1 cellular context compared by ENCODE assay signal in genomic region chr1:43524804-43525203, GRCh38.
A peak's percentile ranks its signal among the peaks of the same experiment; 100 is the strongest.
TF ChIP-seq lines count a peak whose summit lies in the region.

No MANE protein-coding gene starts in this region.

TF ChIP-seq in K562, 482 proteins besides CTCF, POLR2A, EP300 and RAD21 (continued from another document):
- TF ChIP-seq DNMT1 (IDR thresholded peaks at IDR 0.05) (no peak), SETDB1 (IDR thresholded peaks at IDR 0.05; ENCODE audit: low read length) (no peak), TAF1 (IDR thresholded peaks at IDR 0.05; ENCODE audit: control insufficient read depth, extremely low read depth, insufficient read depth, low read length, severe bottlenecking) (no peak), PHTF2 (CRISPR knock-in tag; IDR thresholded peaks at IDR 0.05) (no peak), ARID1B (IDR thresholded peaks at IDR 0.05) (0 out of 2 replicates have a peak, but pooled peaks have one; percentile 18), ZC3H4 (CRISPR knock-in tag; IDR thresholded peaks at IDR 0.05; ENCODE audit: borderline replicate concordance) (no peak), MEIS2 (IDR thresholded peaks at IDR 0.05; ENCODE audit: partially characterized antibody) (peak; percentile 48), HOXB6 (CRISPR knock-in tag; IDR thresholded peaks at IDR 0.05; ENCODE audit: borderline replicate concordance) (no peak), PURB (CRISPR knock-in tag; IDR thresholded peaks at IDR 0.05; ENCODE audit: low read depth) (no peak), NCOA4 (IDR thresholded peaks at IDR 0.05; ENCODE audit: partially characterized antibody) (no peak), DIDO1 (tag; IDR thresholded peaks at IDR 0.05; ENCODE audit: low read depth) (no peak), TCF15 (CRISPR knock-in tag; IDR thresholded peaks at IDR 0.05) (no peak), KDM4B (IDR thresholded peaks at IDR 0.05; ENCODE audit: borderline replicate concordance in 2 of 2, low read depth in 1 of 2) (no peak), TFAP4 (CRISPR knock-in tag; IDR thresholded peaks at IDR 0.05; ENCODE audit: borderline replicate concordance) (peak; percentile 55), CBX5 (IDR thresholded peaks at IDR 0.05; ENCODE audit: borderline replicate concordance, low read depth) (no peak), PBX2 (CRISPR knock-in tag; IDR thresholded peaks at IDR 0.05; ENCODE audit: low read depth) (no peak), PBX2 (tag; conservative IDR thresholded peaks at IDR 0.05; ENCODE audit: low read depth) (peak; percentile 40; the same call in 1 of the 2 replicates), SMAD1 (IDR thresholded peaks at IDR 0.05; ENCODE audit: low read depth, low read length, partially characterized antibody) (peak; percentile 29), ZNF354B (CRISPR knock-in tag; IDR thresholded peaks at IDR 0.05) (no peak), ZNF699 (CRISPR knock-in tag; IDR thresholded peaks at IDR 0.05; ENCODE audit: insufficient replicate concordance) (no peak), TSHZ1 (CRISPR knock-in tag; IDR thresholded peaks at IDR 0.05) (no peak), ZNF217 (CRISPR knock-in tag; IDR thresholded peaks at IDR 0.05) (no peak), ATF1 (CRISPR knock-in tag; IDR thresholded peaks at IDR 0.05) (no peak), ATF1 (tag; IDR thresholded peaks at IDR 0.05) (peak; percentile 50; the same call in 1 of the 2 replicates), TEAD4 (IDR thresholded peaks at IDR 0.05; ENCODE audit: low read length) (no peak), TEAD4 (CRISPR knock-in tag; IDR thresholded peaks at IDR 0.05; ENCODE audit: borderline replicate concordance) (no peak), STAT5A (IDR thresholded peaks at IDR 0.05; ENCODE audit: borderline replicate concordance, low read length) (no peak), ZNF707 (CRISPR knock-in tag; conservative IDR thresholded peaks at IDR 0.05) (no peak)
